Comparison of ENCODE assay signal across 8 cellular contexts in genomic region chr12:111600296-111600562, GRCh38. TPM values are rescaled to one million over a fixed set of nuclear protein-coding genes. Genes with fewer than 3 reads are reported as not detected.
A peak's percentile ranks its signal among the peaks of the same experiment; 100 is the strongest.
DNase-seq lines count a peak whose midpoint lies in the region; ATAC-seq and TF ChIP-seq lines count a peak whose summit lies in the region.

No MANE protein-coding gene starts in this region.

- H3K4me3 ChIP-seq in AG04449 (ENCODE audit: low read depth, low read length): peak overlapping the region; percentile 78
- H3K4me3 ChIP-seq in Jurkat, Clone E6-1 (ENCODE audit: low read length): peak overlapping the region; percentile 67
- H3K4me3 ChIP-seq in mucosa of stomach (ENCODE audit: low read length): no peak overlapping the region

- DNase-seq in AG04449 (ENCODE audit: low read depth, low spot score) (no peak), HPDE6-E6E7 (ENCODE audit: extremely low spot score) (no peak), AG20443 (ENCODE audit: low spot score) (no peak), midbrain (lab: John Stamatoyannopoulos, UW) (no peak), GM19238 (ENCODE audit: insufficient read length, low spot score) (no peak)
- no peak for DNase-seq in Jurkat, Clone E6-1 (ENCODE audit: low read depth, low spot score)
- DNase-seq in central memory CD8-positive, alpha-beta T cell (ENCODE audit: low spot score in 2 of 2): no peak

- no peaks in the 10 kb centered on the region for H3K27me3 ChIP-seq in mucosa of stomach (ENCODE audit: control insufficient read depth, insufficient read depth, low read length)

- H3K4me1 ChIP-seq in mucosa of stomach (ENCODE audit: control insufficient read depth, insufficient read depth, low read length): peaks cover 13% of the 10 kb centered on the region

- H3K27ac Mint-ChIP-seq in central memory CD8-positive, alpha-beta T cell (ENCODE audit: low read depth): peak overlapping the region; percentile 92

- H3K9me3 Mint-ChIP-seq in central memory CD8-positive, alpha-beta T cell: no peaks in the 10 kb centered on the region

- no peaks in the 10 kb centered on the region for H3K27me3 Mint-ChIP-seq in central memory CD8-positive, alpha-beta T cell

- peak overlapping the region; percentile 87 for H3K4me3 Mint-ChIP-seq in central memory CD8-positive, alpha-beta T cell

- H3K9me3 ChIP-seq in mucosa of stomach (ENCODE audit: control insufficient read depth, low read length): no peaks in the 10 kb centered on the region

- POLR2A ChIA-PET in AG04449 (lab: Yijun Ruan, JAX): no interaction called here

- H3K4me1 Mint-ChIP-seq in central memory CD8-positive, alpha-beta T cell: peaks cover 31% of the 10 kb centered on the region

- CTCF ChIA-PET in AG04449 (lab: Yijun Ruan, JAX): no interaction called here

- no peaks in the 10 kb centered on the region for H3K36me3 ChIP-seq in mucosa of stomach (ENCODE audit: control insufficient read depth, insufficient read depth, low read length)

- ATAC-seq in central memory CD8-positive, alpha-beta T cell (replicated peaks; ENCODE audit: extremely low read depth, poor library complexity, severe bottlenecking): no peak

- TF ChIP-seq CTCF in AG04449 (IDR thresholded peaks at IDR 0.05; ENCODE audit: insufficient read depth, low read length, missing control alignments): no peak

- peak overlapping the region; percentile 76 for H3K9ac ChIP-seq in mucosa of stomach (ENCODE audit: low read length)

- peaks cover 22% of the 10 kb centered on the region for H3K36me3 Mint-ChIP-seq in central memory CD8-positive, alpha-beta T cell (ENCODE audit: insufficient read depth)

RNA-seq across cellular contexts. Expression of gene ATXN2, which starts 1.1 kb away (rescaled TPM):
- 38.0 TPM for polyA plus RNA-seq in Jurkat, Clone E6-1 (2012; ENCODE audit: insufficient read depth, insufficient read length)
